ENCODE assay signal across 8 cellular contexts in genomic region chr1:202967684-202968281, GRCh38. TPM values are rescaled to one million over a fixed set of nuclear protein-coding genes. Genes with fewer than 3 reads are reported as not detected.
A peak's percentile ranks its signal among the peaks of the same experiment; 100 is the strongest.
DNase-seq lines count a peak whose midpoint lies in the region; ATAC-seq and TF ChIP-seq lines count a peak whose summit lies in the region.

No MANE protein-coding gene starts in this region.

- no peaks in the 10 kb centered on the region for H4K20me1 ChIP-seq in HCT116 (ENCODE audit: insufficient read depth)

- no TSS peak for BruUV-seq in HCT116 (replicated peaks; lab: Mats Ljungman, UMichigan)

- TF ChIP-seq CTCF in HCT116 (IDR thresholded peaks at IDR 0.05 in 2 of 3, conservative IDR thresholded peaks at IDR 0.05 in 1 of 3; ENCODE audit: borderline replicate concordance in 1 of 3, insufficient read depth in 1 of 3, low read depth in 2 of 3, low read length in 2 of 3) (no peak), liver (IDR thresholded peaks at IDR 0.05; ENCODE audit: low read depth, low read length, missing input control) (no peak), suprapubic skin (IDR thresholded peaks at IDR 0.05) (no peak)

- no peaks in the 10 kb centered on the region for H3K9me3 ChIP-seq in HCT116 (ENCODE audit: control insufficient read depth in 1 of 2, insufficient read depth in 1 of 2, low read depth in 1 of 2, low read length in 2 of 2)
- H3K9me3 ChIP-seq in NT2/D1 (ENCODE audit: insufficient read depth, low read length) = no peaks in the 10 kb centered on the region
- H3K9me3 ChIP-seq in liver (ENCODE audit: control insufficient read depth in 4 of 4, low read length in 3 of 4) = no peaks in the 10 kb centered on the region
- no peaks in the 10 kb centered on the region for H3K9me3 ChIP-seq in suprapubic skin

- H3K4me2 ChIP-seq in HCT116 (ENCODE audit: low read length) = peak overlapping the region; percentile 70

- 9% methylated on average over 21 of the region's 21 CpGs for WGBS in liver
- 13% methylated on average over 21 of the region's 21 CpGs for WGBS in suprapubic skin

- H3K4me1 ChIP-seq in HCT116 (ENCODE audit: control insufficient read depth in 1 of 2, insufficient read depth in 2 of 2, low read length in 2 of 2) (peaks cover 10 to 23% of the 10 kb centered on the region in 2 experiments), NT2/D1 (ENCODE audit: insufficient read depth, insufficient read length) (peaks cover 6% of the 10 kb centered on the region), liver (ENCODE audit: control insufficient read depth in 4 of 4, insufficient read depth in 4 of 4, low read length in 3 of 4) (peaks cover 3 to 23% (median 14%) of the 10 kb centered on the region in 4 donors), suprapubic skin (peaks cover 47% of the 10 kb centered on the region)

- no peaks in the 10 kb centered on the region for H3K9me2 ChIP-seq in HCT116 (ENCODE audit: insufficient read depth)

- RAD21 ChIA-PET in HCT116 (lab: Charles Lee; ENCODE audit: low non-redundant PET in 1 of 2, low total read pairs in 2 of 2, uncharacterized antibody in 2 of 2, unreplicated experiment in 2 of 2) = no interaction called here

- POLR2A ChIA-PET in HCT116 (lab: Charles Lee) = interaction anchor here (0.7 to 1.0 kb wide), 2 partner anchors 9 to 25 kb away, joined by 3 read pairs; no protein-coding TSS in a partner anchor

- H3K27ac ChIP-seq in HCT116 (ENCODE audit: low read depth, low read length) = peak overlapping the region; percentile 41; the same call in 1 of the 2 replicates
- peak overlapping the region; percentile 69 for H3K27ac ChIP-seq in caudate nucleus (ENCODE audit: low read depth, low read length)
- H3K27ac ChIP-seq in liver (ENCODE audit: low read depth in 1 of 2, low read length in 2 of 2) = peak overlapping the region; percentile 53 to 67
- H3K27ac ChIP-seq in suprapubic skin = peak overlapping the region; percentile 93

- TF ChIP-seq POLR2A in HCT116 (IDR thresholded peaks at IDR 0.05; ENCODE audit: borderline replicate concordance, extremely low read depth, insufficient read depth, insufficient read length) = no peak
- no peak for TF ChIP-seq POLR2A in suprapubic skin (IDR thresholded peaks at IDR 0.05)

- peak overlapping the region; percentile 30 to 93 for H3K4me3 ChIP-seq in HCT116 (replicated peaks in 1 of 2; ENCODE audit: low read depth in 1 of 2, low read length in 2 of 2)
- peak overlapping the region; percentile 62 for H3K4me3 ChIP-seq in NT2/D1 (ENCODE audit: insufficient read length, low read depth)
- peak overlapping the region; percentile 59 to 83 (median 61) for H3K4me3 ChIP-seq in liver (ENCODE audit: low read depth in 1 of 3, low read length in 3 of 3)
- H3K4me3 ChIP-seq in suprapubic skin = peak overlapping the region; percentile 84

- H3K9ac ChIP-seq in HCT116 (ENCODE audit: low read length) (no peak overlapping the region), NT2/D1 (ENCODE audit: insufficient read length, low read depth) (peak overlapping the region; percentile 82), liver (ENCODE audit: low read depth in 1 of 2, low read length in 2 of 2) (peak overlapping the region; percentile 24 to 35)

- H3K36me3 ChIP-seq in HCT116 (ENCODE audit: control insufficient read depth in 1 of 2, insufficient read depth in 2 of 2, low read length in 2 of 2) = no peaks in the 10 kb centered on the region
- peaks cover 33% of the 10 kb centered on the region for H3K36me3 ChIP-seq in NT2/D1 (ENCODE audit: insufficient read depth, insufficient read length, low read length)
- peaks cover 2 to 9% (median 5%) of the 10 kb centered on the region in 4 donors for H3K36me3 ChIP-seq in liver (ENCODE audit: control insufficient read depth in 4 of 4, insufficient read depth in 3 of 4, low read depth in 1 of 4, low read length in 3 of 4)
- H3K36me3 ChIP-seq in suprapubic skin = peaks cover 13% of the 10 kb centered on the region

- H3K79me2 ChIP-seq in HCT116 (ENCODE audit: insufficient read depth, low read length) = peaks cover 5% of the 10 kb centered on the region; the same call in 1 of the 2 replicates

- peak overlapping the region; percentile 73 for H2AFZ ChIP-seq in HCT116 (ENCODE audit: low read depth, low read length, poor library complexity, severe bottlenecking)

- H3K27me3 ChIP-seq in HCT116 (ENCODE audit: insufficient read depth, low read length) (no peaks in the 10 kb centered on the region), NT2/D1 (ENCODE audit: insufficient read depth, insufficient read length) (peaks cover 5% of the 10 kb centered on the region), liver (ENCODE audit: control insufficient read depth in 4 of 4, insufficient read depth in 4 of 4, low read length in 3 of 4) (no peaks in the 10 kb centered on the region), suprapubic skin (no peaks in the 10 kb centered on the region)

- no peak for TF ChIP-seq RAD21 in HCT116 (IDR thresholded peaks at IDR 0.05; ENCODE audit: low read depth)
- no peak for TF ChIP-seq RAD21 in liver (IDR thresholded peaks at IDR 0.05)

- DNase-seq in DMS 273 (lab: John Stamatoyannopoulos, UW; ENCODE audit: unreplicated experiment) (peak; percentile 56), DMS 273 treated with DMSO at 0.1 percent for 48 hours (lab: John Stamatoyannopoulos, UW) (no peak), HCT116 (ENCODE audit: low read depth, low spot score) (no peak), NT2/D1 (ENCODE audit: low read depth, low spot score) (no peak), caudate nucleus (lab: John Stamatoyannopoulos, UW) (peak in 6 of 61 donors; percentile 7 to 42 (median 28)), suprapubic skin (ENCODE audit: low spot score in 2 of 2) (no peak)
- DNase-seq in activated CD4-positive, CD25-positive, alpha-beta regulatory T cell (lab: John Stamatoyannopoulos, UW) = no peak

- intact Hi-C loops in HCT116 (cut with micrococcal nuclease) = no loop called here

- CTCF ChIA-PET in HCT116 (lab: Charles Lee) = no interaction called here

- no peak for ATAC-seq in HCT116

- no peak for TF ChIP-seq EP300 in suprapubic skin (IDR thresholded peaks at IDR 0.05)

TF ChIP-seq in HCT116, 20 proteins besides CTCF, POLR2A, EP300 and RAD21 (continues in another document):
- TF ChIP-seq TCF7L2 (IDR thresholded peaks at IDR 0.05; ENCODE audit: borderline replicate concordance, extremely low read depth, insufficient read depth, insufficient read length) (no peak), FOSL1 (IDR thresholded peaks at IDR 0.05; ENCODE audit: low read depth) (no peak), YY1 (IDR thresholded peaks at IDR 0.05; ENCODE audit: extremely low read depth, insufficient replicate concordance, low read depth, low read length) (no peak), ELF1 (IDR thresholded peaks at IDR 0.05; ENCODE audit: borderline replicate concordance, low read depth) (no peak), EZH2 (IDR thresholded peaks at IDR 0.05) (no peak), ATF3 (IDR thresholded peaks at IDR 0.05) (no peak), CEBPB (IDR thresholded peaks at IDR 0.05; ENCODE audit: low read depth) (no peak), JUND (IDR thresholded peaks at IDR 0.05) (no peak)

TF ChIP-seq in liver, 16 proteins besides CTCF, POLR2A, EP300 and RAD21:
- TF ChIP-seq HNF4A (conservative IDR thresholded peaks at IDR 0.05) (no peak), SP1 (IDR thresholded peaks at IDR 0.05) (peak; percentile 17)

RNA-seq across cellular contexts. Expression of gene CYB5R1, which starts 0.7 kb away (rescaled TPM):
- total RNA-seq in HCT116 (2021; ENCODE audit: unreplicated experiment) = 16.5 TPM
- 16.0 and 22.5 TPM in 2 replicates for polyA plus RNA-seq in HCT116 (2012)
- 10 to 100 TPM; 32.6 to 36.5 TPM for total RNA-seq in liver
- 10 to 100 TPM; 29.4 to 33.7 TPM for polyA plus RNA-seq in liver
- total RNA-seq in suprapubic skin = 100 to 1,000 TPM; 136 to 212 (median 176) TPM

RNA-seq across cellular contexts. Expression of gene ADIPOR1, which starts 9.7 kb away (rescaled TPM):
- total RNA-seq in HCT116 (2021; ENCODE audit: unreplicated experiment) (89.8 TPM), liver (100 to 1,000 TPM in 1 of 2 donors, 10 to 100 TPM in 1; 78.9 to 175 TPM), suprapubic skin (100 to 1,000 TPM; 124 to 190 (median 169) TPM)
- 106 and 113 TPM in 2 replicates for polyA plus RNA-seq in HCT116 (2012)
- 10 to 100 TPM; 58.5 to 62.0 TPM for polyA plus RNA-seq in liver

RNA-seq across cellular contexts. Expression of gene TMEM183A, which starts 39.4 kb away (rescaled TPM):
- 64.7 TPM for total RNA-seq in HCT116 (2021; ENCODE audit: unreplicated experiment)
- polyA plus RNA-seq in HCT116 (2012) = 45.5 and 47.6 TPM in 2 replicates
- total RNA-seq in liver = 10 to 100 TPM; 46.6 to 48.9 TPM
- polyA plus RNA-seq in liver = 10 to 100 TPM; 21.0 to 24.3 TPM
- 10 to 100 TPM; 62.0 to 95.5 (median 68.6) TPM for total RNA-seq in suprapubic skin

RNA-seq across cellular contexts. Expression of gene KLHL12, which starts 40.7 kb away (rescaled TPM):
- total RNA-seq in HCT116 (2021; ENCODE audit: unreplicated experiment) = 33.8 TPM
- polyA plus RNA-seq in HCT116 (2012) = 26.5 and 31.1 TPM in 2 replicates
- total RNA-seq in liver = 10 to 100 TPM; 13.1 to 17.5 TPM
- 1 to 10 TPM; 7.2 to 7.8 TPM for polyA plus RNA-seq in liver
- total RNA-seq in suprapubic skin = 10 to 100 TPM; 13.4 to 19.6 (median 15.1) TPM

RNA-seq across cellular contexts. Expression of gene PPFIA4, which starts 58.5 kb away (rescaled TPM):
- total RNA-seq in HCT116 (2021; ENCODE audit: unreplicated experiment) (10.8 TPM), liver (under 1 TPM; 0.08 to 0.33 TPM), suprapubic skin (10 to 100 TPM in 1 of 4 donors, 1 to 10 TPM in 1, under 1 TPM in 2; 0.26 to 38.7 (median 1.5) TPM)
- polyA plus RNA-seq in HCT116 (2012) = 13.7 and 17.2 TPM in 2 replicates
- polyA plus RNA-seq in liver = under 1 TPM; 0.07 to 0.22 TPM

Comparison
In these comparisons a context has a peak if more than half of its experiments do, and no peak if none do; other contexts are left out.
1. H3K27ac ChIP-seq: peak in every context shown above with its lines; median percentile 93 in suprapubic skin; 69 in caudate nucleus; 60 in liver; 41 in HCT116.